24 cellular contexts compared by ENCODE assay signal in the genomic region with DNA sequence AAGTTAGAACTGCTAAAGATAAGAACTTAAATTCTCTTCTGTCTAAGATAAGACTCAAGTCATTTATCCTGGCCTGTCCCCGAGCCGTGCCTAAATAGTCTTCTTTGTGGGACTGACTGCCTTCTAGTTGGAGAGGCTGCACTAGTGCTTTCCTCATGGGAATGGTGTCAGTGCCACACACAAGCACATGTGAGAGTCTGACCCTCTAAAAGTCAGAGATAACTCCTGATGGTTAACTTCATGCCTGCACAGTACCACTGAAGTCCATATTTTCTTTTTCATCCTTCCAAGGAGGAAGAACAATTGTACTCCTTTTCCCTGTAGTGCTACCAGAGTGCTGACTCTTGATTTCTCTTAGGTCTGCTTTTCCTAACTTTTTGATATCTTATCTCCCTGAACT.
DNase-seq lines count a peak whose midpoint lies in the region; ATAC-seq, FAIRE-seq and TF ChIP-seq lines count a peak whose summit lies in the region.
"Had no signal": no experiment of that assay in that cellular context is flagged by ENCODE, and none has a peak within 500 bp of the region (broad histone marks: within the 10 kb centered on the region; RNA-seq: fewer than 3 reads in every experiment).

No MANE protein-coding gene starts in this region.

- no peaks in the 10 kb centered on the region for H3K36me3 ChIP-seq in HepG2 (replicated peaks in 1 of 2; ENCODE audit: control insufficient read depth in 1 of 2, insufficient read depth in 2 of 2, low read length in 2 of 2)
- no peaks in the 10 kb centered on the region for H3K36me3 ChIP-seq in right lobe of liver
- no peaks in the 10 kb centered on the region for H3K36me3 ChIP-seq in hepatocyte (replicated peaks; ENCODE audit: insufficient read depth, low read depth)
- H3K36me3 ChIP-seq: BE2C; BLaER1 treated with 17β-estradiol and CSF1 and Interleukin-3, amounts not matched to agents 10 nM and 100 nM; HAP-1 had no signal

- no peak overlapping the region for H3K4me3 Mint-ChIP-seq in nephron
- H3K4me3 Mint-ChIP-seq: CD4-positive, alpha-beta memory T cell; HFFc6 had no signal

- H3K9me2 ChIP-seq in hepatocyte (replicated peaks; ENCODE audit: insufficient read depth), result no peaks in the 10 kb centered on the region

- CTCF ChIA-PET in HepG2 (lab: Yijun Ruan, JAX; ENCODE audit: low intra/inter-chr PET ratio, low total read pairs), result no interaction called here

- BruUV-seq in HepG2 (replicated peaks; lab: Mats Ljungman, UMichigan), result no TSS peak

- FAIRE-seq in HepG2 (lab: Jason Lieb, UNC), result no peak
- FAIRE-seq: A549, GM12891, H54 had no signal

- intact Hi-C loops in HepG2 (cut with micrococcal nuclease; ENCODE audit: unreplicated experiment) (no loop called here), right lobe of liver (cut with DNase I) (no loop called here)

- 10% methylated on average over 2 of the region's 2 CpGs for whole genome bisulfite sequencing in HepG2 (ENCODE audit: low lambda C conversion rate)
- 45% methylated on average over 2 of the region's 2 CpGs for WGBS in right lobe of liver (ENCODE audit: insufficient coverage, low coverage, low lambda C conversion rate, missing lambda C conversion rate)
- WGBS in hepatocyte (ENCODE audit: low lambda C conversion rate, missing lambda C conversion rate), result 27% methylated on average over 2 of the region's 2 CpGs

- peak; percentile 32; the same call in 2 of the 3 replicates for ATAC-seq in HepG2
- no peak for ATAC-seq in right lobe of liver
- no peak for ATAC-seq in activated naive CD4-positive, alpha-beta T cell treated with anti-CD3 and anti-CD28 coated beads, Interleukin-2, amount 50 U/mL, for 72 hours
- ATAC-seq in HG02571 (IDR thresholded peaks at IDR 0.05; ENCODE audit: unreplicated experiment), result no peak
- ATAC-seq: A549 had no signal

- H3K4me2 ChIP-seq in HepG2 (ENCODE audit: low read depth, low read length) (no peak overlapping the region), hepatocyte (no peak overlapping the region)
- H3K4me2 ChIP-seq: A549; BLaER1 treated with 17β-estradiol and CSF1 and Interleukin-3, amounts not matched to agents 10 nM and 100 nM had no signal

- TF ChIP-seq EP300 in HepG2 (IDR thresholded peaks at IDR 0.05; ENCODE audit: low read depth in 2 of 2, low read length in 2 of 2) (no peak), HepG2 (CRISPR knock-in tag; IDR thresholded peaks at IDR 0.05; ENCODE audit: borderline replicate concordance) (no peak)

- TF ChIP-seq POLR2A in HepG2 (IDR thresholded peaks at IDR 0.05; ENCODE audit: insufficient read depth in 1 of 2, low read depth in 2 of 2, low read length in 2 of 2) (no peak), right lobe of liver (IDR thresholded peaks at IDR 0.05) (no peak)

- H3K27me3 ChIP-seq in HepG2 (ENCODE audit: control insufficient read depth in 1 of 2, insufficient read depth in 2 of 2, low read length in 2 of 2) (no peaks in the 10 kb centered on the region), right lobe of liver (no peaks in the 10 kb centered on the region), hepatocyte (no peaks in the 10 kb centered on the region)
- H3K27me3 ChIP-seq: BLaER1 treated with 17β-estradiol and CSF1 and Interleukin-3, amounts not matched to agents 10 nM and 100 nM had no signal

- POLR2A ChIA-PET in HepG2 (lab: Yijun Ruan, JAX), result no interaction called here

- DNase-seq in HepG2 (ENCODE audit: low spot score), result no peak
- no peak for DNase-seq in right lobe of liver
- no peak for DNase-seq in hepatocyte (ENCODE audit: low spot score)
- DNase-seq in activated naive CD4-positive, alpha-beta T cell treated with anti-CD3 and anti-CD28 coated beads, Interleukin-2, amount 50 U/mL, for 72 hours (ENCODE audit: low spot score in 2 of 2), result no peak
- DNase-seq in NCI-H2081 treated with DMSO at 0.1 percent for 48 hours (lab: John Stamatoyannopoulos, UW), result no peak
- DNase-seq: 8988T; ACHN; AML-193; BE2C; Calu3; CD4-positive, alpha-beta memory T cell; COR-L47; DMS53; DMS79 treated with DMSO at 0.1 percent for 48 hours; GF-D8; GOT3; HFFc6 had no signal

- no peaks in the 10 kb centered on the region for H3K4me1 Mint-ChIP-seq in nephron

- H3K79me2 ChIP-seq in HepG2 (ENCODE audit: insufficient read depth, low read length), result no peaks in the 10 kb centered on the region
- H3K79me2 ChIP-seq in hepatocyte, result no peaks in the 10 kb centered on the region

- peak overlapping the region in 2 of 3 experiments; percentile 13 to 43 for H3K27ac Mint-ChIP-seq in nephron
- no peak overlapping the region for H3K27ac Mint-ChIP-seq in activated naive CD4-positive, alpha-beta T cell treated with anti-CD3 and anti-CD28 coated beads, Interleukin-2, amount 50 U/mL, for 72 hours
- H3K27ac Mint-ChIP-seq: CD4-positive, alpha-beta memory T cell; HFFc6 had no signal

- H2AFZ ChIP-seq in HepG2 (ENCODE audit: low read length) (no peak overlapping the region), hepatocyte (no peak overlapping the region)

- H3K27ac ChIP-seq in HepG2 (ENCODE audit: extremely low read length, insufficient read depth, low read length) (no peak overlapping the region), right lobe of liver (no peak overlapping the region), hepatocyte (peak overlapping the region; percentile 51)
- H3K27ac ChIP-seq: A549; BLaER1 treated with 17β-estradiol and CSF1 and Interleukin-3, amounts not matched to agents 10 nM and 100 nM had no signal

- in situ Hi-C loops in HepG2 (cut with HindIII; ENCODE audit: extremely low pct_ligation_motif_present, low pct_unique_long_range_greater_than_20kb), result no loop called here

- no peak overlapping the region for H3K4me3 ChIP-seq in HepG2 (replicated peaks in 1 of 3; ENCODE audit: insufficient read depth in 1 of 3, low read depth in 2 of 3, low read length in 3 of 3)
- H3K4me3 ChIP-seq in right lobe of liver, result no peak overlapping the region
- no peak overlapping the region for H3K4me3 ChIP-seq in hepatocyte
- H3K4me3 ChIP-seq: A549; BLaER1 treated with 17β-estradiol and CSF1 and Interleukin-3, amounts not matched to agents 10 nM and 100 nM; HAP-1 had no signal

- TF ChIP-seq CTCF in HepG2 (CRISPR knock-in tag; IDR thresholded peaks at IDR 0.05), result no peak
- no peak for TF ChIP-seq CTCF in right lobe of liver (IDR thresholded peaks at IDR 0.05)
- no peak for TF ChIP-seq CTCF in hepatocyte (IDR thresholded peaks at IDR 0.05; ENCODE audit: poor library complexity)
- TF ChIP-seq CTCF in nephron (IDR thresholded peaks at IDR 0.05; ENCODE audit: unreplicated experiment in 3 of 3), result no peak

- no peaks in the 10 kb centered on the region for H3K36me3 Mint-ChIP-seq in nephron (ENCODE audit: low read depth)
- H3K36me3 Mint-ChIP-seq in activated naive CD4-positive, alpha-beta T cell treated with anti-CD3 and anti-CD28 coated beads, Interleukin-2, amount 50 U/mL, for 72 hours, result no peaks in the 10 kb centered on the region
- H3K36me3 Mint-ChIP-seq: CD4-positive, alpha-beta memory T cell had no signal

- H3K4me1 ChIP-seq in HepG2 (ENCODE audit: insufficient read depth, low read length), result no peaks in the 10 kb centered on the region
- no peaks in the 10 kb centered on the region for H3K4me1 ChIP-seq in right lobe of liver
- peaks cover 6% of the 10 kb centered on the region for H3K4me1 ChIP-seq in hepatocyte (ENCODE audit: insufficient read depth)
- H3K4me1 ChIP-seq: A549, BE2C, HAP-1 had no signal

- H4K20me1 ChIP-seq in HepG2 (ENCODE audit: insufficient read depth, low read length) (no peaks in the 10 kb centered on the region; the same call in 1 of the 2 replicates), hepatocyte (ENCODE audit: insufficient read depth, poor library complexity, severe bottlenecking) (no peaks in the 10 kb centered on the region)
- H4K20me1 ChIP-seq: BLaER1 treated with 17β-estradiol and CSF1 and Interleukin-3, amounts not matched to agents 10 nM and 100 nM had no signal

- no peaks in the 10 kb centered on the region for H3K9me3 Mint-ChIP-seq in nephron
- no peaks in the 10 kb centered on the region for H3K9me3 Mint-ChIP-seq in activated naive CD4-positive, alpha-beta T cell treated with anti-CD3 and anti-CD28 coated beads, Interleukin-2, amount 50 U/mL, for 72 hours
- H3K9me3 Mint-ChIP-seq: CD4-positive, alpha-beta memory T cell; HFFc6 had no signal

- no peak for TF ChIP-seq RAD21 in HepG2 (CRISPR knock-in tag; IDR thresholded peaks at IDR 0.05)

- H3K9me3 ChIP-seq in HepG2 (ENCODE audit: low read length) (no peaks in the 10 kb centered on the region), right lobe of liver (no peaks in the 10 kb centered on the region), hepatocyte (ENCODE audit: low read depth) (no peaks in the 10 kb centered on the region)
- H3K9me3 ChIP-seq: A549, BE2C, HAP-1 had no signal

- H3K27me3 Mint-ChIP-seq in nephron (ENCODE audit: low read depth), result no peaks in the 10 kb centered on the region

- no peak overlapping the region for H3K9ac ChIP-seq in HepG2 (ENCODE audit: insufficient read depth, low read depth, low read length)
- H3K9ac ChIP-seq: BLaER1 treated with 17β-estradiol and CSF1 and Interleukin-3, amounts not matched to agents 10 nM and 100 nM had no signal

TF ChIP-seq in HepG2, 621 proteins besides CTCF, POLR2A, EP300 and RAD21:
- TF ChIP-seq ATM (IDR thresholded peaks at IDR 0.05; ENCODE audit: borderline replicate concordance), result no peak
- peak; percentile 59 for TF ChIP-seq MNT (IDR thresholded peaks at IDR 0.05)

Comparison
In these comparisons a context has a peak if more than half of its experiments do, and no peak if none do; other contexts are left out.
1. H3K27ac Mint-ChIP-seq: peak in nephron (2 of 3); none in activated naive CD4-positive, alpha-beta T cell treated with anti-CD3 and anti-CD28 coated beads, Interleukin-2, amount 50 U/mL, for 72 hours (0 of 2).